ENCODE assay signal across 8 cellular contexts in genomic region chr11:14892036-14892556, GRCh38. TPM values are rescaled to one million over a fixed set of nuclear protein-coding genes. Genes with fewer than 3 reads are reported as not detected.
DNase-seq lines count a peak whose midpoint lies in the region; FAIRE-seq and TF ChIP-seq lines count a peak whose summit lies in the region.

Gene CYP2R1 (minus strand): TSS chr11:14892231. CDS start chr11:14892205, 26 bp downstream.

- H3K9me3 Mint-ChIP-seq in HFFc6, result no peaks in the 10 kb centered on the region
- H3K9me3 Mint-ChIP-seq in activated naive CD4-positive, alpha-beta T cell treated with anti-CD3 and anti-CD28 coated beads, Interleukin-2, amount 10 ng/mL, durations not matched to agents 7 days and 5 days, result peaks cover 2% of the 10 kb centered on the region

- DNase-seq in GM04503 (ENCODE audit: low read depth) (peak; percentile 88), HFFc6 (peak; percentile 93), NAMALWA (ENCODE audit: low spot score) (peak; percentile 98), SK-N-DZ (ENCODE audit: low spot score) (peak; percentile 97), frontal cortex (ENCODE audit: low spot score in 2 of 2) (peak; percentile 83 to 92), non-pigmented ciliary epithelial cell (ENCODE audit: low read depth) (peak; percentile 91), suprapubic skin (ENCODE audit: low spot score in 2 of 2) (peak; percentile 97)
- DNase-seq in activated naive CD4-positive, alpha-beta T cell treated with anti-CD3 and anti-CD28 coated beads, Interleukin-2, amount 10 ng/mL, durations not matched to agents 7 days and 5 days, result peak; percentile 96

- no peak for TF ChIP-seq EP300 in suprapubic skin (IDR thresholded peaks at IDR 0.05)

- no peaks in the 10 kb centered on the region for H3K27me3 Mint-ChIP-seq in HFFc6 (ENCODE audit: insufficient read depth)
- no peaks in the 10 kb centered on the region for H3K27me3 Mint-ChIP-seq in activated naive CD4-positive, alpha-beta T cell treated with anti-CD3 and anti-CD28 coated beads, Interleukin-2, amount 10 ng/mL, durations not matched to agents 7 days and 5 days

- H3K27me3 ChIP-seq in suprapubic skin, result no peaks in the 10 kb centered on the region

- no peaks in the 10 kb centered on the region for H3K36me3 ChIP-seq in suprapubic skin

- CTCF ChIA-PET in activated naive CD4-positive, alpha-beta T cell treated with anti-CD3 and anti-CD28 coated beads, Interleukin-2, amount 10 ng/mL, durations not matched to agents 7 days and 5 days (lab: Charles Lee), result interaction anchor here (0.6 to 4.6 kb wide), 5 partner anchors 9 to 417 kb away, joined by 3 to 71 read pairs (median 3); no protein-coding TSS in a partner anchor

- WGBS in suprapubic skin, result 0% methylated on average over 7 of the region's 36 CpGs

- FAIRE-seq in frontal cortex (lab: Jason Lieb, UNC), result no peak

- H3K4me1 ChIP-seq in suprapubic skin, result peaks cover 38% of the 10 kb centered on the region

- peak within 1 kb of the TSS; percentile 95 for H3K27ac ChIP-seq in suprapubic skin

- peaks cover 16% of the 10 kb centered on the region for H3K4me1 Mint-ChIP-seq in HFFc6 (ENCODE audit: low read depth)
- peaks cover 61% of the 10 kb centered on the region for H3K4me1 Mint-ChIP-seq in activated naive CD4-positive, alpha-beta T cell treated with anti-CD3 and anti-CD28 coated beads, Interleukin-2, amount 10 ng/mL, durations not matched to agents 7 days and 5 days

- H3K4me3 ChIP-seq in suprapubic skin, result peak within 1 kb of the TSS; percentile 86

- no peaks in the 10 kb centered on the region for H3K9me3 ChIP-seq in suprapubic skin

- H3K36me3 Mint-ChIP-seq in HFFc6 (ENCODE audit: low read depth), result no peaks in the 10 kb centered on the region
- H3K36me3 Mint-ChIP-seq in activated naive CD4-positive, alpha-beta T cell treated with anti-CD3 and anti-CD28 coated beads, Interleukin-2, amount 10 ng/mL, durations not matched to agents 7 days and 5 days, result peaks cover 19% of the 10 kb centered on the region

- TF ChIP-seq POLR2A in suprapubic skin (IDR thresholded peaks at IDR 0.05), result peak in 1 of 2 donors; percentile 61

- TF ChIP-seq CTCF in HFFc6 (IDR thresholded peaks at IDR 0.05) (no peak), suprapubic skin (IDR thresholded peaks at IDR 0.05) (no peak)

- peak within 1 kb of the TSS; percentile 69 for H3K27ac Mint-ChIP-seq in HFFc6
- peak within 1 kb of the TSS; percentile 97 for H3K27ac Mint-ChIP-seq in activated naive CD4-positive, alpha-beta T cell treated with anti-CD3 and anti-CD28 coated beads, Interleukin-2, amount 10 ng/mL, durations not matched to agents 7 days and 5 days

- peak within 1 kb of the TSS; percentile 96 for H3K4me3 Mint-ChIP-seq in HFFc6
- H3K4me3 Mint-ChIP-seq in activated naive CD4-positive, alpha-beta T cell treated with anti-CD3 and anti-CD28 coated beads, Interleukin-2, amount 10 ng/mL, durations not matched to agents 7 days and 5 days, result peak within 1 kb of the TSS; percentile 88

RNA-seq across cellular contexts. Expression of gene CYP2R1, which starts in this region (rescaled TPM):
- total RNA-seq in HFFc6 (2021; fragmentation: NEBNext Ultra II Directional; extraction: Animal tissue kit (Norgen Biotek cat#: 25700)), result 1 to 10 TPM in 4 of 6 experiments, under 1 TPM in 2; 0.67 to 4.0 (median 1.2) TPM
- 20.4 and 23.7 TPM in 2 replicates for polyA plus RNA-seq in SK-N-DZ (2014; cell fraction: cytosol; rRNA removed)
- 34.3 and 41.6 TPM in 2 replicates for polyA plus RNA-seq in SK-N-DZ (2014; cell fraction: nucleus; rRNA removed)
- total RNA-seq in frontal cortex, result 38.7 TPM
- total RNA-seq in suprapubic skin, result 10 to 100 TPM; 14.0 to 41.3 (median 20.6) TPM

Comparison
In these comparisons a context has a peak if more than half of its experiments do, and no peak if none do; other contexts are left out.
1. Peak in every context shown above with its lines: DNase-seq, H3K4me3 ChIP-seq and H3K27ac ChIP-seq.